Comparison of ENCODE assay signal across 24 cellular contexts in the genomic region with DNA sequence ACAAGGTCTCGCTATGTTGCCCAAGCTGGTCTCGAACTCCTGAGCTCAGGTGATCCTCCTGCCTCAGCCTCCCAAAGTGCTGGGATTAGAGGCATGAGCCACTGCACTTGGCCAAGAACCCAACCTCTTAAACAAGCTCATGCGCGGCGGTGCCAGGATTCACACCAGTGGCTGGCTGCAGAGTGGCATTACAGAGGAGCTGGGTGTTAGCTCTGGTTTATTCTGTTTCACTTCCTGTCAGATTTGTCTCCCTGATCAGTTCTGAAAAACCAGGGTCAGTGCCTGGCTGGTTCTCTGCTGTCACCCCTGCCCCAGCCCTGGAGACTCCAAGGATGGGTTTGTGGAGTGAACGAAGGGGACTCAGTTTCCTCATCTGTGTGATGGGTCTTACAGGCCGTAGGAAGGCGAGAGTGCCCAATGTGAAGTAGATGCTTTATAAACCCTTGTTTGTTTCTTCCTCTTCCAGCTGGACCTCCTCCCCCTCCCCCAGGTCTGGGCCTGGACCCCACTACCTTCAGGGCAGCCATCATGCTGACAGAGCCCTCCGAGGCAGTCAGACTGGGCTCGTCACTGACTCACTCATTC.
DNase-seq lines count a peak whose midpoint lies in the region; FAIRE-seq and TF ChIP-seq lines count a peak whose summit lies in the region.
"Had no signal": no experiment of that assay in that cellular context is flagged by ENCODE, and none has a peak within 500 bp of the region (broad histone marks: within the 10 kb centered on the region; RNA-seq: fewer than 3 reads in every experiment).

No MANE protein-coding gene starts in this region.

- H3K79me2 ChIP-seq in H1 (ENCODE audit: control insufficient read depth in 1 of 2, insufficient read depth in 2 of 2, low read length in 2 of 2), result no peaks in the 10 kb centered on the region
- H3K79me2 ChIP-seq: hepatocyte had no signal

- no peak overlapping the region for H2AK5ac ChIP-seq in H1 (ENCODE audit: low read depth, low read length)

- no peak overlapping the region for H2BK20ac ChIP-seq in H1 (ENCODE audit: low read length)

- no peaks in the 10 kb centered on the region for H3K27me3 ChIP-seq in H1 (replicated peaks in 1 of 4; ENCODE audit: control insufficient read depth in 3 of 4, extremely low read depth in 1 of 4, insufficient read depth in 3 of 4, low read length in 3 of 4)
- no peaks in the 10 kb centered on the region for H3K27me3 ChIP-seq in spleen (replicated peaks in 1 of 7)
- H3K27me3 ChIP-seq in sigmoid colon, result no peaks in the 10 kb centered on the region
- H3K27me3 ChIP-seq: ascending aorta, hepatocyte, tibial artery had no signal

- TF ChIP-seq POLR2A in GM12891 (IDR thresholded peaks at IDR 0.05; ENCODE audit: low read depth, low read length), result no peak
- TF ChIP-seq POLR2A in H1 (IDR thresholded peaks at IDR 0.05; ENCODE audit: control extremely low read depth in 1 of 2, low read depth in 2 of 2, low read length in 2 of 2), result no peak
- TF ChIP-seq POLR2A in spleen (IDR thresholded peaks at IDR 0.05), result no peak
- no peak for TF ChIP-seq POLR2A in sigmoid colon (IDR thresholded peaks at IDR 0.05)

- no peaks in the 10 kb centered on the region for H3K79me1 ChIP-seq in H1 (ENCODE audit: low read depth, low read length)

- no peak for TF ChIP-seq RAD21 in H1 (IDR thresholded peaks at IDR 0.05 in 1 of 2, conservative IDR thresholded peaks at IDR 0.05 in 1 of 2; ENCODE audit: low read depth in 2 of 2, low read length in 2 of 2)

- no peak overlapping the region for H4K5ac ChIP-seq in H1 (ENCODE audit: insufficient read length, low read depth, low read length)

- no peaks in the 10 kb centered on the region for H3K23me2 ChIP-seq in H1 (ENCODE audit: low read depth, low read length)

- no peak overlapping the region for H3K18ac ChIP-seq in H1 (ENCODE audit: extremely low read depth, low read length)

- FAIRE-seq in GM12891 (lab: Jason Lieb, UNC) (no peak), H1 (lab: Jason Lieb, UNC) (no peak)
- FAIRE-seq: TTC549 had no signal

- H2BK5ac ChIP-seq in H1 (ENCODE audit: low read depth, low read length), result no peak overlapping the region

- H3K9ac ChIP-seq in H1 (replicated peaks in 1 of 4; ENCODE audit: extremely low read depth in 1 of 4, low read depth in 3 of 4, low read length in 3 of 4), result no peak overlapping the region

- no peak overlapping the region for H2BK120ac ChIP-seq in H1 (replicated peaks; ENCODE audit: low read depth, low read length)

- no peak overlapping the region for H3K23ac ChIP-seq in H1 (ENCODE audit: insufficient read length)

- H4K20me1 ChIP-seq in H1 (replicated peaks in 1 of 2; ENCODE audit: control insufficient read depth in 1 of 2, insufficient read depth in 2 of 2, low read length in 2 of 2), result no peaks in the 10 kb centered on the region

- H3K36me3 ChIP-seq in H1 (ENCODE audit: control insufficient read depth in 2 of 4, insufficient read depth in 4 of 4, low read length in 3 of 4) (no peaks in the 10 kb centered on the region), spleen (no peaks in the 10 kb centered on the region), sigmoid colon (no peaks in the 10 kb centered on the region)
- H3K36me3 ChIP-seq: ascending aorta, neutrophil, tibial artery had no signal

- 89% methylated on average over 10 of the region's 10 CpGs; no CpG with 5 or more reads in 1 of the 2 experiments for WGBS in H1 (ENCODE audit: extremely low coverage in 1 of 2, insufficient coverage in 1 of 2, insufficient read length in 1 of 2, insufficient replicate concordance in 2 of 2, low coverage in 1 of 2, low lambda C conversion rate in 2 of 2, missing lambda C conversion rate in 1 of 2), 2 experiments
- 69 to 92% (median 74%) methylated on average over 10 of the region's 10 CpGs for WGBS in spleen, 5 donors
- 84 to 90% methylated on average over 10 of the region's 10 CpGs for WGBS in sigmoid colon, 2 donors

- peak overlapping the region; percentile 35; the same call in 1 of the 2 replicates for H4K8ac ChIP-seq in H1 (ENCODE audit: extremely low read depth, insufficient read depth, low read length)

- no peak overlapping the region for H2BK12ac ChIP-seq in H1 (ENCODE audit: low read depth, low read length)

- no peak overlapping the region for H4K91ac ChIP-seq in H1 (replicated peaks; ENCODE audit: insufficient read length, low read length)

- CTCF ChIA-PET in H1 (lab: Charles Lee; ENCODE audit: partially characterized antibody), result interaction anchor here (0.9 to 1.5 kb wide), 7 partner anchors 12 to 130 kb away, joined by 3 to 8 read pairs (median 4); no protein-coding TSS in a partner anchor

- no peak overlapping the region for H2AFZ ChIP-seq in H1 (ENCODE audit: low read length)
- H2AFZ ChIP-seq: hepatocyte had no signal

- H3K4me3 ChIP-seq in H1 (ENCODE audit: extremely low read depth in 1 of 4, insufficient read depth in 2 of 4, low read depth in 3 of 4, low read length in 4 of 4) (no peak overlapping the region), spleen (no peak overlapping the region), sigmoid colon (no peak overlapping the region)
- H3K4me3 ChIP-seq: ascending aorta, hepatocyte, mucosa of descending colon, tibial artery had no signal

- DNase-seq in GM12891 (ENCODE audit: insufficient read length, low spot score) (no peak), MV-4-11 (lab: John Stamatoyannopoulos, UW) (peak; percentile 75), H1 (ENCODE audit: low read depth in 1 of 2, low spot score in 2 of 2) (no peak), spleen (peak; percentile 82), NCI-H82 (lab: John Stamatoyannopoulos, UW) (no peak), sigmoid colon (no peak), COR-L47 (lab: John Stamatoyannopoulos, UW) (no peak)
- DNase-seq: activated CD4-positive, alpha-beta T cell treated with anti-CD3 and anti-CD28 coated beads for 4 hours; foreskin fibroblast; GF-D8; GOT3; left ventricle myocardium superior; mucosa of descending colon; NCI-H1436 treated with DMSO at 0.1 percent for 48 hours; NCI-H2171; NCI-H526 treated with DMSO at 0.1 percent for 48 hours; PC-3; SHP77; stimulated activated CD4-positive, alpha-beta T cell treated with anti-CD3 and anti-CD28 coated beads, Interleukin-4, amount 100 ng/mL, for 1 hour; tibial artery had no signal

- no peak for TF ChIP-seq EP300 in H1 (IDR thresholded peaks at IDR 0.05; ENCODE audit: borderline replicate concordance in 1 of 2, low read depth in 2 of 2, low read length in 2 of 2)
- TF ChIP-seq EP300 in sigmoid colon (IDR thresholded peaks at IDR 0.05), result no peak

- H3K14ac ChIP-seq in H1 (ENCODE audit: insufficient read length), result no peak overlapping the region

- no peak overlapping the region for H3K4me2 ChIP-seq in H1 (ENCODE audit: insufficient read depth in 1 of 2, low read depth in 2 of 2, low read length in 2 of 2)
- H3K4me2 ChIP-seq: hepatocyte had no signal

- intact Hi-C loops in spleen (cut with DNase I; ENCODE audit: low total_unique reads), result no loop called here
- intact Hi-C loops in sigmoid colon (cut with DNase I), result no loop called here

- H2BK15ac ChIP-seq in H1 (ENCODE audit: low read length), result peak overlapping the region; percentile 29; the same call in 1 of the 2 replicates

- peaks cover 0 to 3% (median 0%) of the 10 kb centered on the region in 4 experiments; a peak in 2 of 7 replicates for H3K4me1 ChIP-seq in H1 (replicated peaks in 1 of 4; ENCODE audit: control insufficient read depth in 3 of 4, insufficient read depth in 4 of 4, low read length in 3 of 4)
- H3K4me1 ChIP-seq in spleen, result peaks cover 27 to 78% (median 58%) of the 10 kb centered on the region in 6 donors
- H3K4me1 ChIP-seq in sigmoid colon, result peaks cover 0 to 10% (median 5%) of the 10 kb centered on the region in 4 donors

- no peak overlapping the region for H3K4ac ChIP-seq in H1 (replicated peaks; ENCODE audit: insufficient read length, low read depth, low read length)

- POLR2A ChIA-PET in H1 (lab: Charles Lee; ENCODE audit: partially characterized antibody), result interaction anchor here (0.6 to 1.3 kb wide), 4 partner anchors 9 to 134 kb away, joined by 3 to 4 read pairs (median 3); no protein-coding TSS in a partner anchor

- TF ChIP-seq CTCF in H1 (IDR thresholded peaks at IDR 0.05; ENCODE audit: control extremely low read depth in 1 of 3, insufficient read depth in 1 of 3, low read depth in 1 of 3, low read length in 3 of 3), result no peak
- no peak for TF ChIP-seq CTCF in spleen (IDR thresholded peaks at IDR 0.05 in 8 of 11, conservative IDR thresholded peaks at IDR 0.05 in 3 of 11)
- no peak for TF ChIP-seq CTCF in sigmoid colon (IDR thresholded peaks at IDR 0.05)

- H3K9me3 ChIP-seq in H1 (ENCODE audit: insufficient read depth in 2 of 2, low read depth in 1 of 2, low read length in 1 of 2) (no peaks in the 10 kb centered on the region), spleen (no peaks in the 10 kb centered on the region), sigmoid colon (no peaks in the 10 kb centered on the region)
- H3K9me3 ChIP-seq: ascending aorta, mucosa of descending colon, neutrophil, tibial artery had no signal

- H3K27ac ChIP-seq in H1 (ENCODE audit: low read depth, low read length) (no peak overlapping the region), spleen (peak overlapping the region in 4 of 8 donors; percentile 8 to 87 (median 60)), sigmoid colon (no peak overlapping the region)
- H3K27ac ChIP-seq: hepatocyte, neutrophil had no signal

- H3K56ac ChIP-seq in H1 (replicated peaks; ENCODE audit: insufficient read length, low read depth, low read length), result no peak overlapping the region

TF ChIP-seq in GM12891, 5 proteins besides CTCF, POLR2A, EP300 and RAD21:
- TF ChIP-seq PAX5 (IDR thresholded peaks at IDR 0.05; ENCODE audit: insufficient read depth, low read length, severe bottlenecking) (no peak), SPI1 (IDR thresholded peaks at IDR 0.05; ENCODE audit: low read depth, low read length) (peak; percentile 75), TAF1 (IDR thresholded peaks at IDR 0.05; ENCODE audit: low read depth, low read length) (no peak), POU2F2 (IDR thresholded peaks at IDR 0.05; ENCODE audit: low read depth, low read length) (no peak), POLR2AphosphoS5 (IDR thresholded peaks at IDR 0.05; ENCODE audit: low read depth, low read length) (no peak)
TF ChIP-seq in GM12891: peak in this region for 1.

TF ChIP-seq in H1, 55 proteins besides CTCF, POLR2A, EP300 and RAD21:
- TF ChIP-seq RXRA (IDR thresholded peaks at IDR 0.05; ENCODE audit: insufficient read depth, low read depth, low read length), result no peak

Comparison
In these comparisons a context has a peak if more than half of its experiments do, and no peak if none do; other contexts are left out.
1. DNase-seq: peak in MV-4-11 (single experiment) and spleen (single experiment); none in GM12891 (single experiment), H1 (0 of 2), NCI-H82 (single experiment), sigmoid colon (single experiment) and COR-L47 (single experiment).